Comparison of ENCODE assay signal across 2 cellular contexts in the genomic region with DNA sequence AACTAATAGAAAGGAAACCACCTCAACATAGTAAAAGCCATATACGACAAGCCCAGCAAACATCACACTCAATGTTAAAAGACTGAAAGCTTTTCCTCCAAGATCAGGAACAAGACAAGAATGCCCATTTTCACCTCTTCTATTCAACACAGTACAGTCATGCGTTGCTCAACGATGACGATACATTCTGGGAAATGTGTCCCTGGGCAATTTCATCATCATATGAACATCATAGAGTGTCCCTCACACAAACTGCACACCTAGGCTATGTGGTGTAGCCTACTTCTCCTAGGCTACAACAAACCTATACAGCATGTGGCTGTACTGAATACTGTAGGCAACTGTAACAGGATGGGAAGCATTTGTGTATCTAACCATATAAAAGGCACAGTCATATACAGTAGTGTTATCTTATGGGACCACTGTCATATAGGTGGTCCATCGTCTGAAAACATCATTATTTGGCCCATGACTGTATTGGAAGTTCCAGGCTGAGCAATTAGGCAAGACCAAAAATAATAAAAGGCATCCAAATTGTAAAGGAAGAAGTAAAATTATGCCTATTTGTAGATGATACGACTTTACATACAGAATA.
A peak's percentile ranks its signal among the peaks of the same experiment; 100 is the strongest.
TF ChIP-seq lines count a peak whose summit lies in the region.

No MANE protein-coding gene starts in this region.

TF ChIP-seq in HEK293, 187 proteins besides CTCF, POLR2A, EP300 and RAD21:
- peak; percentile 35 for TF ChIP-seq ZNF510 (tag by site-specific recombination; IDR thresholded peaks at IDR 0.05; ENCODE audit: insufficient replicate concordance)
- TF ChIP-seq, protein P1, sequence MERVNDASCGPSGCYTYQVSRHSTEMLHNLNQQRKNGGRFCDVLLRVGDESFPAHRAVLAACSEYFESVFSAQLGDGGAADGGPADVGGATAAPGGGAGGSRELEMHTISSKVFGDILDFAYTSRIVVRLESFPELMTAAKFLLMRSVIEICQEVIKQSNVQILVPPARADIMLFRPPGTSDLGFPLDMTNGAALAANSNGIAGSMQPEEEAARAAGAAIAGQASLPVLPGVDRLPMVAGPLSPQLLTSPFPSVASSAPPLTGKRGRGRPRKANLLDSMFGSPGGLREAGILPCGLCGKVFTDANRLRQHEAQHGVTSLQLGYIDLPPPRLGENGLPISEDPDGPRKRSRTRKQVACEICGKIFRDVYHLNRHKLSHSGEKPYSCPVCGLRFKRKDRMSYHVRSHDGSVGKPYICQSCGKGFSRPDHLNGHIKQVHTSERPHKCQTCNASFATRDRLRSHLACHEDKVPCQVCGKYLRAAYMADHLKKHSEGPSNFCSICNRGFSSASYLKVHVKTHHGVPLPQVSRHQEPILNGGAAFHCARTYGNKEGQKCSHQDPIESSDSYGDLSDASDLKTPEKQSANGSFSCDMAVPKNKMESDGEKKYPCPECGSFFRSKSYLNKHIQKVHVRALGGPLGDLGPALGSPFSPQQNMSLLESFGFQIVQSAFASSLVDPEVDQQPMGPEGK (tag by site-specific recombination; IDR thresholded peaks at IDR 0.05), result no peak

TF ChIP-seq in K562, 482 proteins besides CTCF, POLR2A, EP300 and RAD21 (continues in another document):
- TF ChIP-seq TBP (optimal IDR thresholded peaks at IDR 0.05; ENCODE audit: low read depth, low read length) (peak; percentile 21), CEBPG (CRISPR knock-in tag; IDR thresholded peaks at IDR 0.05) (peak; percentile 84), CEBPG (tag; conservative IDR thresholded peaks at IDR 0.05 in 1 of 2, IDR thresholded peaks at IDR 0.05 in 1 of 2) (peak; percentile 95), HDAC1 (IDR thresholded peaks at IDR 0.05) (peak in 1 of 2 experiments; percentile 39; a peak in 1 of 4 replicates), LEF1 (IDR thresholded peaks at IDR 0.05) (peak; percentile 19; the same call in 1 of the 2 replicates), CEBPB (tag; IDR thresholded peaks at IDR 0.05) (peak; percentile 96), ZEB2 (IDR thresholded peaks at IDR 0.05) (0 out of 2 replicates have a peak, but pooled peaks have one; percentile 52), SIN3B (IDR thresholded peaks at IDR 0.05; ENCODE audit: low read depth) (no peak), CXXC5 (CRISPR knock-in tag; IDR thresholded peaks at IDR 0.05) (peak; percentile 58), STAT5B (CRISPR knock-in tag; IDR thresholded peaks at IDR 0.05) (no peak), NCOA1 (IDR thresholded peaks at IDR 0.05; ENCODE audit: low read depth) (peak; percentile 37; the same call in 1 of the 2 replicates), RCOR1 (IDR thresholded peaks at IDR 0.05; ENCODE audit: borderline replicate concordance in 1 of 2, low read depth in 2 of 2, low read length in 2 of 2) (peak in 1 of 2 experiments; percentile 66; a peak in 1 of 4 replicates), FOSL1 (tag; conservative IDR thresholded peaks at IDR 0.05) (peak; percentile 90), ZC3H11A (IDR thresholded peaks at IDR 0.05; ENCODE audit: low read depth, low read length) (no peak), JUND (IDR thresholded peaks at IDR 0.05; ENCODE audit: borderline replicate concordance, low read depth, low read length) (peak; percentile 85), JUND (tag; IDR thresholded peaks at IDR 0.05; ENCODE audit: borderline replicate concordance, low read depth, low read length) (peak; percentile 81; the same call in 2 of the 3 replicates), MAFG (tag; conservative IDR thresholded peaks at IDR 0.05) (peak; percentile 41), JUN (IDR thresholded peaks at IDR 0.05; ENCODE audit: borderline replicate concordance, low read depth, low read length) (peak; percentile 72; the same call in 1 of the 2 replicates), JUN (CRISPR knock-in tag; IDR thresholded peaks at IDR 0.05; ENCODE audit: borderline replicate concordance) (no peak), SMARCA4 (IDR thresholded peaks at IDR 0.05) (peak; percentile 51), C11orf30 (IDR thresholded peaks at IDR 0.05; ENCODE audit: low read depth) (peak; percentile 41), PRMT5 (CRISPR knock-in tag; IDR thresholded peaks at IDR 0.05) (no peak)
- TF ChIP-seq, protein P2, sequence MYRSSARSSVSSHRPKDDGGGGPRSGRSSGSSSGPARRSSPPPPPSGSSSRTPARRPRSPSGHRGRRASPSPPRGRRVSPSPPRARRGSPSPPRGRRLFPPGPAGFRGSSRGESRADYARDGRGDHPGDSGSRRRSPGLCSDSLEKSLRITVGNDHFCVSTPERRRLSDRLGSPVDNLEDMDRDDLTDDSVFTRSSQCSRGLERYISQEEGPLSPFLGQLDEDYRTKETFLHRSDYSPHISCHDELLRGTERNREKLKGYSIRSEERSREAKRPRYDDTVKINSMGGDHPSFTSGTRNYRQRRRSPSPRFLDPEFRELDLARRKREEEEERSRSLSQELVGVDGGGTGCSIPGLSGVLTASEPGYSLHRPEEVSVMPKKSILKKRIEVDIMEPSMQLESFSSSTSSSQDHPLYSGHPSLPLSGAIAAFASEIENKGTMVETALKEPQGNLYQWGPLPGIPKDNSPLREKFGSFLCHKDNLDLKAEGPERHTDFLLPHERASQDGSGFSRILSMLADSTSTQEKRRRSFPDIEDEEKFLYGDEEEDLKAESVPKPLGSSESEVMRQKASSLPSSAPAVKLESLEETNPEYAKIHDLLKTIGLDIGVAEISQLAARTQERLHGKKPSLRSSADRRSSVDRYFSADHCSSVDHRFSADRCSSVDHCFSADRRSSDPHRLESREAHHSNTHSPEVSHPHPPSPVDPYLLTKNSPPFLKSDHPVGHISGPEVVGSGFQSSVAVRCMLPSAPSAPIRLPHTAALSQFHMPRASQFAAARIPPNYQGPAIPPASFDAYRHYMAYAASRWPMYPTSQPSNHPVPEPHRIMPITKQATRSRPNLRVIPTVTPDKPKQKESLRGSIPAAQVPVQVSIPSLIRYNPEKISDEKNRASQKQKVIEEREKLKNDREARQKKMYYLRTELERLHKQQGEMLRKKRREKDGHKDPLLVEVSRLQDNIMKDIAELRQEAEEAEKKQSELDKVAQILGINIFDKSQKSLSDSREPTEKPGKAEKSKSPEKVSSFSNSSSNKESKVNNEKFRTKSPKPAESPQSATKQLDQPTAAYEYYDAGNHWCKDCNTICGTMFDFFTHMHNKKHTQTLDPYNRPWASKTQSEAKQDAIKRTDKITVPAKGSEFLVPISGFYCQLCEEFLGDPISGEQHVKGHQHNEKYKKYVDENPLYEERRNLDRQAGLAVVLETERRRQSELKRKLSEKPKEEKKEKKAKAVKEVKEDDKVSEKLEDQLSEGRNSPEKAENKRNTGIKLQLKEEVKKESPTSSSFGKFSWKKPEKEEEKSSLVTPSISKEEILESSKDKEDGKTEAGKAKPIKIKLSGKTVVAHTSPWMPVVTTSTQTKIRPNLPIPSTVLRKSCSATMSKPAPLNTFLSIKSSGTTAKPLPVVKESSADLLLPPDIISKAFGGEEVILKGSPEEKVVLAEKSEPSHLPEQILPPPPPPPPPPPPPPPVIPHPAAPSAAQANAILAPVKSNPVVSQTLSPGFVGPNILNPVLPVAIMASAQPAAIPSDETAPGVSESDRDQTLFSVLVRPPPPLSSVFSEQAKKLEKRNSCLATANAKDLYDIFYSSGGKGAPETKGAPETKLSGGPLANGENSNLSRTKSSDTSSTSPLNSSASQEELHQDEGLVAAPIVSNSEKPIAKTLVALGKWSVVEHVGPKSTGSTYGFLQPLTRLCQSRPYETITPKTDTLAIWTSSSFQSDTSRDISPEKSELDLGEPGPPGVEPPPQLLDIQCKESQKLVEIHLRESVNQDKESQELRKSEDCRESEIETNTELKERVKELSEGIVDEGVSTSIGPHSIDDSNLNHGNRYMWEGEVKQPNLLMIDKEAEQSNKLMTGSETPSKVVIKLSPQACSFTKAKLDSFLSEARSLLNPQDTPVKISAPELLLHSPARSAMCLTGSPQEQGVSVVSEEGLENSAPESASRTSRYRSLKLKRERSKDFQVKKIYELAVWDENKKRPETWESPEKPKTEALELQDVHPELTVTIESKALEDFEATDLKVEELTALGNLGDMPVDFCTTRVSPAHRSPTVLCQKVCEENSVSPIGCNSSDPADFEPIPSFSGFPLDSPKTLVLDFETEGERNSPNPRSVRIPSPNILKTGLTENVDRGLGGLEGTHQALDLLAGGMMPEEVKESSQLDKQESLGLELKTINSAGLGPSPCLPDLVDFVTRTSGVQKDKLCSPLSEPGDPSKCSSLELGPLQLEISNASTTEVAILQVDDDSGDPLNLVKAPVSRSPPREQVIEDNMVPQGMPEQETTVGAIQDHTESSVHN (IDR thresholded peaks at IDR 0.05; ENCODE audit: borderline replicate concordance in 1 of 2, low read depth in 1 of 2), result peak in 1 of 2 experiments; percentile 50; a peak in 1 of 4 replicates
- TF ChIP-seq, protein P3, sequence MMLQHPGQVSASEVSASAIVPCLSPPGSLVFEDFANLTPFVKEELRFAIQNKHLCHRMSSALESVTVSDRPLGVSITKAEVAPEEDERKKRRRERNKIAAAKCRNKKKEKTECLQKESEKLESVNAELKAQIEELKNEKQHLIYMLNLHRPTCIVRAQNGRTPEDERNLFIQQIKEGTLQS (IDR thresholded peaks at IDR 0.05), result peak; percentile 99
- TF ChIP-seq, protein P3 (CRISPR knock-in tag; conservative IDR thresholded peaks at IDR 0.05), result 0 out of 2 replicates have a peak, but pooled peaks have one; percentile 29
- TF ChIP-seq, protein P4, sequence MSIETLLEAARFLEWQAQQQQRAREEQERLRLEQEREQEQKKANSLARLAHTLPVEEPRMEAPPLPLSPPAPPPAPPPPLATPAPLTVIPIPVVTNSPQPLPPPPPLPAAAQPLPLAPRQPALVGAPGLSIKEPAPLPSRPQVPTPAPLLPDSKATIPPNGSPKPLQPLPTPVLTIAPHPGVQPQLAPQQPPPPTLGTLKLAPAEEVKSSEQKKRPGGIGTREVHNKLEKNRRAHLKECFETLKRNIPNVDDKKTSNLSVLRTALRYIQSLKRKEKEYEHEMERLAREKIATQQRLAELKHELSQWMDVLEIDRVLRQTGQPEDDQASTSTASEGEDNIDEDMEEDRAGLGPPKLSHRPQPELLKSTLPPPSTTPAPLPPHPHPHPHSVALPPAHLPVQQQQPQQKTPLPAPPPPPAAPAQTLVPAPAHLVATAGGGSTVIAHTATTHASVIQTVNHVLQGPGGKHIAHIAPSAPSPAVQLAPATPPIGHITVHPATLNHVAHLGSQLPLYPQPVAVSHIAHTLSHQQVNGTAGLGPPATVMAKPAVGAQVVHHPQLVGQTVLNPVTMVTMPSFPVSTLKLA (conservative IDR thresholded peaks at IDR 0.05), result 0 out of 4 replicates have a peak, but pooled peaks have one; percentile 21 to 26
- TF ChIP-seq, protein P5, sequence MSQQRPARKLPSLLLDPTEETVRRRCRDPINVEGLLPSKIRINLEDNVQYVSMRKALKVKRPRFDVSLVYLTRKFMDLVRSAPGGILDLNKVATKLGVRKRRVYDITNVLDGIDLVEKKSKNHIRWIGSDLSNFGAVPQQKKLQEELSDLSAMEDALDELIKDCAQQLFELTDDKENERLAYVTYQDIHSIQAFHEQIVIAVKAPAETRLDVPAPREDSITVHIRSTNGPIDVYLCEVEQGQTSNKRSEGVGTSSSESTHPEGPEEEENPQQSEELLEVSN (IDR thresholded peaks at IDR 0.05; ENCODE audit: borderline replicate concordance in 1 of 2, extremely low read depth in 1 of 2, insufficient read depth in 1 of 2, insufficient read length in 1 of 2, low read depth in 1 of 2, low read length in 1 of 2, poor library complexity in 1 of 2, severe bottlenecking in 1 of 2), result no peak
- TF ChIP-seq, protein P6, sequence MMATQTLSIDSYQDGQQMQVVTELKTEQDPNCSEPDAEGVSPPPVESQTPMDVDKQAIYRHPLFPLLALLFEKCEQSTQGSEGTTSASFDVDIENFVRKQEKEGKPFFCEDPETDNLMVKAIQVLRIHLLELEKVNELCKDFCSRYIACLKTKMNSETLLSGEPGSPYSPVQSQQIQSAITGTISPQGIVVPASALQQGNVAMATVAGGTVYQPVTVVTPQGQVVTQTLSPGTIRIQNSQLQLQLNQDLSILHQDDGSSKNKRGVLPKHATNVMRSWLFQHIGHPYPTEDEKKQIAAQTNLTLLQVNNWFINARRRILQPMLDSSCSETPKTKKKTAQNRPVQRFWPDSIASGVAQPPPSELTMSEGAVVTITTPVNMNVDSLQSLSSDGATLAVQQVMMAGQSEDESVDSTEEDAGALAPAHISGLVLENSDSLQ (IDR thresholded peaks at IDR 0.05), result peak; percentile 46; the same call in 1 of the 2 replicates
